8 cellular contexts compared by ENCODE assay signal in genomic region chr19:2474232-2475017, GRCh38. TPM values are rescaled to one million over a fixed set of nuclear protein-coding genes. Genes with fewer than 3 reads are reported as not detected.
A peak's percentile ranks its signal among the peaks of the same experiment; 100 is the strongest.
DNase-seq lines count a peak whose midpoint lies in the region; ATAC-seq and TF ChIP-seq lines count a peak whose summit lies in the region.

No MANE protein-coding gene starts in this region.

- CTCF ChIA-PET in activated CD4-positive, alpha-beta T cell treated with anti-CD3 and anti-CD28 coated beads for 36 hours (lab: Charles Lee), result interaction anchor here (0.7 to 2.6 kb wide), 9 partner anchors 10 to 1641 kb away, joined by 3 to 11 read pairs (median 4); no protein-coding TSS in a partner anchor

- H3K27me3 Mint-ChIP-seq in activated CD4-positive, alpha-beta T cell treated with anti-CD3 and anti-CD28 coated beads for 36 hours, result no peaks in the 10 kb centered on the region
- no peaks in the 10 kb centered on the region for H3K27me3 Mint-ChIP-seq in chondrocyte (ENCODE audit: low read depth)

- peak; percentile 96 for TF ChIP-seq CTCF in chondrocyte (IDR thresholded peaks at IDR 0.05)

- DNase-seq in GM03348 (ENCODE audit: low spot score) (peak; percentile 93), NCI-H2227 (lab: John Stamatoyannopoulos, UW; ENCODE audit: unreplicated experiment) (peak; percentile 88), chondrocyte (ENCODE audit: low spot score) (peak; percentile 97), left kidney (ENCODE audit: low read depth, low spot score) (peak; percentile 95)
- peak; percentile 96 for DNase-seq in activated CD4-positive, alpha-beta T cell treated with anti-CD3 and anti-CD28 coated beads for 36 hours
- peak; percentile 91 to 94 for DNase-seq in stimulated activated CD4-positive, alpha-beta T cell treated with anti-CD3 and anti-CD28 coated beads, Interleukin-1b, Interleukin-23, amount 100 ng/mL, for 4 hours (ENCODE audit: low read depth in 2 of 2)

- intact Hi-C loops in activated CD4-positive, alpha-beta T cell treated with anti-CD3 and anti-CD28 coated beads for 36 hours (cut with DNase I, micrococcal nuclease), result loop anchor here (1.0 to 5.0 kb wide), 9 partner anchors 17 to 312 kb away; partner anchors contain the start of genes DOT1L (in 1 of the 2), SGTA (in 1 of the 2) and TIMM13 (in 1 of the 2)

- H3K9me3 Mint-ChIP-seq in activated CD4-positive, alpha-beta T cell treated with anti-CD3 and anti-CD28 coated beads for 36 hours (ENCODE audit: low read depth), result no peaks in the 10 kb centered on the region
- no peaks in the 10 kb centered on the region for H3K9me3 Mint-ChIP-seq in chondrocyte (ENCODE audit: low read depth)

- peaks cover 21% of the 10 kb centered on the region for H3K4me1 Mint-ChIP-seq in activated CD4-positive, alpha-beta T cell treated with anti-CD3 and anti-CD28 coated beads for 36 hours
- peaks cover 27% of the 10 kb centered on the region for H3K4me1 Mint-ChIP-seq in chondrocyte (ENCODE audit: low read depth)

- POLR2A ChIA-PET in activated CD4-positive, alpha-beta T cell treated with anti-CD3 and anti-CD28 coated beads for 36 hours (lab: Charles Lee), result interaction anchor here (4.1 kb wide), 1 partner anchor 145 kb away, joined by 106 read pairs; no protein-coding TSS in a partner anchor

- H3K27ac Mint-ChIP-seq in activated CD4-positive, alpha-beta T cell treated with anti-CD3 and anti-CD28 coated beads for 36 hours, result peak overlapping the region; percentile 79
- peak overlapping the region; percentile 99 for H3K27ac Mint-ChIP-seq in chondrocyte (ENCODE audit: unreplicated experiment)

- ATAC-seq in HG02852 (IDR thresholded peaks at IDR 0.05; ENCODE audit: unreplicated experiment) (peak; percentile 31), HG03457 (IDR thresholded peaks at IDR 0.05; ENCODE audit: unreplicated experiment) (no peak)
- ATAC-seq in activated CD4-positive, alpha-beta T cell treated with anti-CD3 and anti-CD28 coated beads for 36 hours, result peak; percentile 24

- peak overlapping the region; percentile 94 for H3K4me3 Mint-ChIP-seq in activated CD4-positive, alpha-beta T cell treated with anti-CD3 and anti-CD28 coated beads for 36 hours
- peak overlapping the region; percentile 95 for H3K4me3 Mint-ChIP-seq in chondrocyte (ENCODE audit: unreplicated experiment)

- H3K36me3 Mint-ChIP-seq in activated CD4-positive, alpha-beta T cell treated with anti-CD3 and anti-CD28 coated beads for 36 hours (ENCODE audit: low read depth), result peaks cover 23% of the 10 kb centered on the region
- peaks cover 25% of the 10 kb centered on the region for H3K36me3 Mint-ChIP-seq in chondrocyte (ENCODE audit: low read depth)

RNA-seq across cellular contexts. Expression of gene GADD45B, which starts 1.5 kb away (rescaled TPM):
- total RNA-seq in activated CD4-positive, alpha-beta T cell treated with anti-CD3 and anti-CD28 coated beads for 36 hours, result 10 to 100 TPM; 57.7 to 71.2 TPM
- total RNA-seq in chondrocyte, result 177 to 258 TPM (median 181 TPM) in 3 replicates

RNA-seq across cellular contexts. Expression of gene LMNB2, which starts 17.7 kb away (rescaled TPM):
- 10 to 100 TPM; 91.0 to 93.9 TPM for total RNA-seq in activated CD4-positive, alpha-beta T cell treated with anti-CD3 and anti-CD28 coated beads for 36 hours
- total RNA-seq in chondrocyte, result 35.5 to 56.0 TPM (median 36.6 TPM) in 3 replicates

RNA-seq across cellular contexts. Expression of gene TIMM13, which starts 47.0 kb away (rescaled TPM):
- total RNA-seq in activated CD4-positive, alpha-beta T cell treated with anti-CD3 and anti-CD28 coated beads for 36 hours, result 100 to 1,000 TPM in 1 of 2 experiments, 10 to 100 TPM in 1; 70.7 to 104 TPM
- 74.6 to 100 TPM (median 76.1 TPM) in 3 replicates for total RNA-seq in chondrocyte
